Comparison of ENCODE assay signal across 8 cellular contexts in genomic region chr16:57863434-57864160, GRCh38.
DNase-seq lines count a peak whose midpoint lies in the region; ATAC-seq, FAIRE-seq and TF ChIP-seq lines count a peak whose summit lies in the region.

No MANE protein-coding gene starts in this region.

- H2AFZ ChIP-seq in PC-9 = no peak overlapping the region
- H2AFZ ChIP-seq in H1 (ENCODE audit: low read length) = no peak overlapping the region

- TF ChIP-seq RAD21 in A549 (conservative IDR thresholded peaks at IDR 0.05 in 1 of 2, IDR thresholded peaks at IDR 0.05 in 1 of 2) (peak; percentile 88 to 89), H1 (IDR thresholded peaks at IDR 0.05 in 1 of 2, conservative IDR thresholded peaks at IDR 0.05 in 1 of 2; ENCODE audit: low read depth in 2 of 2, low read length in 2 of 2) (peak; percentile 70 to 80)

- no peaks in the 10 kb centered on the region for H3K36me3 Mint-ChIP-seq in activated naive CD8-positive, alpha-beta T cell treated with anti-CD3 and anti-CD28 coated beads for 36 hours
- H3K36me3 Mint-ChIP-seq in activated T-helper 17 cell treated with anti-CD3 and anti-CD28 coated beads, Interleukin-2, amount 50 U/mL, for 72 hours (ENCODE audit: low read depth) = no peaks in the 10 kb centered on the region

- H3K9me3 ChIP-seq in A549 = no peaks in the 10 kb centered on the region
- no peaks in the 10 kb centered on the region for H3K9me3 ChIP-seq in PC-9 (ENCODE audit: insufficient read depth, low read depth)
- no peaks in the 10 kb centered on the region for H3K9me3 ChIP-seq in H1 (ENCODE audit: insufficient read depth in 2 of 2, low read depth in 1 of 2, low read length in 1 of 2)

- TF ChIP-seq CTCF in A549 (IDR thresholded peaks at IDR 0.05) (peak; percentile 72), GM20000 (IDR thresholded peaks at IDR 0.05; ENCODE audit: extremely low read depth, missing control alignments) (peak; percentile 11), PC-9 (conservative IDR thresholded peaks at IDR 0.05) (peak; percentile 63), H1 (IDR thresholded peaks at IDR 0.05; ENCODE audit: control extremely low read depth in 1 of 3, insufficient read depth in 1 of 3, low read depth in 1 of 3, low read length in 3 of 3) (peak; percentile 33 to 65 (median 49))

- no peak overlapping the region for H4K91ac ChIP-seq in H1 (replicated peaks; ENCODE audit: insufficient read length, low read length)

- FAIRE-seq in A549 (lab: Jason Lieb, UNC) (peak; percentile 76), H1 (lab: Jason Lieb, UNC) (peak; percentile 65)

- no peak overlapping the region for H2AK5ac ChIP-seq in H1 (ENCODE audit: low read depth, low read length)

- no peak for TF ChIP-seq EP300 in A549 (IDR thresholded peaks at IDR 0.05)
- no peak for TF ChIP-seq EP300 in H1 (IDR thresholded peaks at IDR 0.05; ENCODE audit: borderline replicate concordance in 1 of 2, low read depth in 2 of 2, low read length in 2 of 2)

- H2BK120ac ChIP-seq in H1 (replicated peaks; ENCODE audit: low read depth, low read length) = no peak overlapping the region

- H3K4ac ChIP-seq in H1 (replicated peaks; ENCODE audit: insufficient read length, low read depth, low read length) = no peak overlapping the region

- H2BK20ac ChIP-seq in H1 (ENCODE audit: low read length) = no peak overlapping the region

- peaks cover 30% of the 10 kb centered on the region for H3F3A ChIP-seq in PC-9 (ENCODE audit: insufficient read depth, low read depth)

- H4K8ac ChIP-seq in H1 (ENCODE audit: extremely low read depth, insufficient read depth, low read length) = no peak overlapping the region

- H3K27me3 Mint-ChIP-seq in activated naive CD8-positive, alpha-beta T cell treated with anti-CD3 and anti-CD28 coated beads for 36 hours = peaks cover 16% of the 10 kb centered on the region
- H3K27me3 Mint-ChIP-seq in activated T-helper 17 cell treated with anti-CD3 and anti-CD28 coated beads, Interleukin-2, amount 50 U/mL, for 72 hours = peaks cover 15% of the 10 kb centered on the region

- no peak overlapping the region for H3K9ac ChIP-seq in H1 (replicated peaks in 1 of 4; ENCODE audit: extremely low read depth in 1 of 4, low read depth in 3 of 4, low read length in 3 of 4)

- H3K4me1 Mint-ChIP-seq in activated naive CD8-positive, alpha-beta T cell treated with anti-CD3 and anti-CD28 coated beads for 36 hours = no peaks in the 10 kb centered on the region
- H3K4me1 Mint-ChIP-seq in activated T-helper 17 cell treated with anti-CD3 and anti-CD28 coated beads, Interleukin-2, amount 50 U/mL, for 72 hours = no peaks in the 10 kb centered on the region

- POLR2A ChIA-PET in A549 (lab: Yijun Ruan, JAX) = interaction anchor here (0.9 to 2.2 kb wide), 11 partner anchors 45 to 138 kb away, joined by 3 to 8 read pairs (median 5); partner anchors contain the start of genes KATNB1, KIFC3 and USB1
- POLR2A ChIA-PET in PC-9 (lab: Charles Lee; ENCODE audit: unreplicated experiment) = interaction anchor here (0.7 kb wide), 1 partner anchor 127 kb away, joined by 4 read pairs; no protein-coding TSS in a partner anchor
- POLR2A ChIA-PET in H1 (lab: Charles Lee; ENCODE audit: partially characterized antibody) = interaction anchor here (0.6 to 1.3 kb wide), 4 partner anchors 9 to 137 kb away, joined by 3 to 5 read pairs (median 4); no protein-coding TSS in a partner anchor

- H3K23ac ChIP-seq in H1 (ENCODE audit: insufficient read length) = no peak overlapping the region

- H3K79me1 ChIP-seq in H1 (ENCODE audit: low read depth, low read length) = no peaks in the 10 kb centered on the region

- no peak for TF ChIP-seq POLR2A in A549 (IDR thresholded peaks at IDR 0.05; ENCODE audit: low read length)
- no peak for TF ChIP-seq POLR2A in H1 (IDR thresholded peaks at IDR 0.05; ENCODE audit: control extremely low read depth in 1 of 2, low read depth in 2 of 2, low read length in 2 of 2)

- no peaks in the 10 kb centered on the region for H3K9me3 Mint-ChIP-seq in activated naive CD8-positive, alpha-beta T cell treated with anti-CD3 and anti-CD28 coated beads for 36 hours
- no peaks in the 10 kb centered on the region for H3K9me3 Mint-ChIP-seq in activated T-helper 17 cell treated with anti-CD3 and anti-CD28 coated beads, Interleukin-2, amount 50 U/mL, for 72 hours

- ATAC-seq in A549 (peak; percentile 89 to 90), HG02571 (IDR thresholded peaks at IDR 0.05; ENCODE audit: unreplicated experiment) (no peak)
- no peak for ATAC-seq in activated T-helper 17 cell treated with anti-CD3 and anti-CD28 coated beads, Interleukin-2, amount 50 U/mL, for 72 hours (replicated peaks)

- H3K27me3 ChIP-seq in PC-9 (ENCODE audit: insufficient read depth, low read depth) (no peaks in the 10 kb centered on the region), H1 (replicated peaks in 1 of 4; ENCODE audit: control insufficient read depth in 3 of 4, extremely low read depth in 1 of 4, insufficient read depth in 3 of 4, low read length in 3 of 4) (no peaks in the 10 kb centered on the region)

- H3K4me2 ChIP-seq in A549 (peak overlapping the region; percentile 97), PC-9 (peak overlapping the region; percentile 63), H1 (ENCODE audit: insufficient read depth in 1 of 2, low read depth in 2 of 2, low read length in 2 of 2) (peak overlapping the region; percentile 44 to 50; a peak in 2 of 4 replicates)

- no peak overlapping the region for H3K27ac Mint-ChIP-seq in activated naive CD8-positive, alpha-beta T cell treated with anti-CD3 and anti-CD28 coated beads for 36 hours
- no peak overlapping the region for H3K27ac Mint-ChIP-seq in activated T-helper 17 cell treated with anti-CD3 and anti-CD28 coated beads, Interleukin-2, amount 50 U/mL, for 72 hours

- no peak overlapping the region; the same call in 1 of the 2 replicates for H2BK5ac ChIP-seq in H1 (ENCODE audit: low read depth, low read length)

- no peaks in the 10 kb centered on the region for H3K79me2 ChIP-seq in PC-9 (ENCODE audit: low read depth)
- H3K79me2 ChIP-seq in H1 (ENCODE audit: control insufficient read depth in 1 of 2, insufficient read depth in 2 of 2, low read length in 2 of 2) = no peaks in the 10 kb centered on the region

- peak overlapping the region; percentile 51 for H3K4me3 ChIP-seq in A549
- H3K4me3 ChIP-seq in PC-9 = no peak overlapping the region
- 0 out of 8 replicates have a peak overlapping the region, but pooled peaks of 1 of the 4 experiments have one; percentile 13 for H3K4me3 ChIP-seq in H1 (ENCODE audit: extremely low read depth in 1 of 4, insufficient read depth in 2 of 4, low read depth in 3 of 4, low read length in 4 of 4)

- no peak overlapping the region for H3K14ac ChIP-seq in H1 (ENCODE audit: insufficient read length)

- H3K27ac ChIP-seq in A549 = peak overlapping the region; percentile 93 to 95
- H3K27ac ChIP-seq in PC-9 = peak overlapping the region; percentile 41
- no peak overlapping the region for H3K27ac ChIP-seq in H1 (ENCODE audit: low read depth, low read length)

- no peaks in the 10 kb centered on the region for H4K20me1 ChIP-seq in PC-9 (ENCODE audit: insufficient read depth)
- no peaks in the 10 kb centered on the region for H4K20me1 ChIP-seq in H1 (replicated peaks in 1 of 2; ENCODE audit: control insufficient read depth in 1 of 2, insufficient read depth in 2 of 2, low read length in 2 of 2)

- no peak overlapping the region for H3K56ac ChIP-seq in H1 (replicated peaks; ENCODE audit: insufficient read length, low read depth, low read length)

- H3K36me3 ChIP-seq in PC-9 (ENCODE audit: low read depth) (no peaks in the 10 kb centered on the region), H1 (ENCODE audit: control insufficient read depth in 2 of 4, insufficient read depth in 4 of 4, low read length in 3 of 4) (no peaks in the 10 kb centered on the region)

- H3K23me2 ChIP-seq in H1 (ENCODE audit: low read depth, low read length) = no peaks in the 10 kb centered on the region

- no peaks in the 10 kb centered on the region for H3K9me2 ChIP-seq in PC-9 (ENCODE audit: insufficient read depth)

- peak; percentile 65 to 86 for DNase-seq in A549 (ENCODE audit: low read depth in 1 of 2, low spot score in 1 of 2)
- no peak for DNase-seq in GM20000 (ENCODE audit: low spot score)
- DNase-seq in PC-9 = peak; percentile 64 to 78
- DNase-seq in H1 (ENCODE audit: low read depth in 1 of 2, low spot score in 2 of 2) = peak in 1 of 2 experiments; percentile 49
- DNase-seq in lung microvascular endothelial cell (ENCODE audit: low read depth in 2 of 2) = peak; percentile 69 to 78
- DNase-seq in activated naive CD8-positive, alpha-beta T cell treated with anti-CD3 and anti-CD28 coated beads for 36 hours = no peak

- WGBS in A549 (ENCODE audit: missing lambda C conversion rate) = 3% methylated on average over 5 of the region's 5 CpGs
- WGBS in H1 (ENCODE audit: extremely low coverage in 1 of 2, insufficient coverage in 1 of 2, insufficient read length in 1 of 2, insufficient replicate concordance in 2 of 2, low coverage in 1 of 2, low lambda C conversion rate in 2 of 2, missing lambda C conversion rate in 1 of 2), 2 experiments = 19% methylated on average over 5 of the region's 5 CpGs; no CpG with 5 or more reads in 1 of the 2 experiments

- intact Hi-C loops in PC-9 (cut with micrococcal nuclease; ENCODE audit: unreplicated experiment) = loop anchor here (1.0 to 10.0 kb wide), 5 partner anchors 68 to 289 kb away; partner anchors contain the start of gene KATNB1

- CTCF ChIA-PET in A549 (lab: Yijun Ruan, JAX) (interaction anchor here (0.7 to 9.1 kb wide), 46 partner anchors 10 to 289 kb away, joined by 3 to 164 read pairs (median 5); partner anchors contain the start of genes KIFC3 and USB1), PC-9 (lab: Charles Lee) (interaction anchor here (0.6 to 1.4 kb wide), 10 partner anchors 12 to 220 kb away, joined by 3 to 6 read pairs (median 3); no protein-coding TSS in a partner anchor), H1 (lab: Charles Lee; ENCODE audit: partially characterized antibody) (interaction anchor here (0.6 to 6.8 kb wide), 33 partner anchors 8 to 554 kb away, joined by 3 to 71 read pairs (median 5); partner anchors contain the start of gene CNGB1)

- H3K4me1 ChIP-seq in A549 (peaks cover 83% of the 10 kb centered on the region), PC-9 (replicated peaks; ENCODE audit: insufficient read depth) (peaks cover 40% of the 10 kb centered on the region), H1 (replicated peaks in 1 of 4; ENCODE audit: control insufficient read depth in 3 of 4, insufficient read depth in 4 of 4, low read length in 3 of 4) (peaks cover 5 to 14% (median 8%) of the 10 kb centered on the region in 4 experiments)

- BruUV-seq in PC-9 (replicated peaks; lab: Mats Ljungman, UMichigan) = no TSS peak

- H3K18ac ChIP-seq in H1 (ENCODE audit: extremely low read depth, low read length) = no peak overlapping the region; the same call in 1 of the 2 replicates

- no peak overlapping the region for H4K5ac ChIP-seq in H1 (ENCODE audit: insufficient read length, low read depth, low read length)

- no peak overlapping the region for H2BK12ac ChIP-seq in H1 (ENCODE audit: low read depth, low read length)

- no peak overlapping the region for H2BK15ac ChIP-seq in H1 (ENCODE audit: low read length)

- H3K4me3 Mint-ChIP-seq in activated naive CD8-positive, alpha-beta T cell treated with anti-CD3 and anti-CD28 coated beads for 36 hours = no peak overlapping the region
- no peak overlapping the region for H3K4me3 Mint-ChIP-seq in activated T-helper 17 cell treated with anti-CD3 and anti-CD28 coated beads, Interleukin-2, amount 50 U/mL, for 72 hours

TF ChIP-seq in H1, 55 proteins besides CTCF, POLR2A, EP300 and RAD21 (continues in another document):
- TF ChIP-seq TCF12 (IDR thresholded peaks at IDR 0.05; ENCODE audit: low read depth, low read length) = no peak

Comparison
In these comparisons a context has a peak if more than half of its experiments do, and no peak if none do; other contexts are left out.
1. ATAC-seq: peak in A549 (2 of 2); none in activated T-helper 17 cell treated with anti-CD3 and anti-CD28 coated beads, Interleukin-2, amount 50 U/mL, for 72 hours (single experiment) and HG02571 (single experiment).
2. DNase-seq: peak in A549 (2 of 2), PC-9 (2 of 2) and lung microvascular endothelial cell (2 of 2); none in GM20000 (single experiment) and activated naive CD8-positive, alpha-beta T cell treated with anti-CD3 and anti-CD28 coated beads for 36 hours (single experiment).
3. H3K4me2 ChIP-seq: peak in every context shown above with its lines; median percentile 97 in A549; 63 in PC-9; 47 in H1.
4. CTCF ChIP-seq: peak in every context shown above with its lines; median percentile 72 in A549; 63 in PC-9; 49 in H1; 11 in GM20000.
5. Of the 18 proteins assayed by ChIP-seq in both H1 and A549: peak only in H1: none; only in A549: none; in both: CTCF and RAD21; in neither: 14; mixed calls (peak in some experiments, not most) for 2.